ENCODE assay signal across 8 cellular contexts in the genomic region with DNA sequence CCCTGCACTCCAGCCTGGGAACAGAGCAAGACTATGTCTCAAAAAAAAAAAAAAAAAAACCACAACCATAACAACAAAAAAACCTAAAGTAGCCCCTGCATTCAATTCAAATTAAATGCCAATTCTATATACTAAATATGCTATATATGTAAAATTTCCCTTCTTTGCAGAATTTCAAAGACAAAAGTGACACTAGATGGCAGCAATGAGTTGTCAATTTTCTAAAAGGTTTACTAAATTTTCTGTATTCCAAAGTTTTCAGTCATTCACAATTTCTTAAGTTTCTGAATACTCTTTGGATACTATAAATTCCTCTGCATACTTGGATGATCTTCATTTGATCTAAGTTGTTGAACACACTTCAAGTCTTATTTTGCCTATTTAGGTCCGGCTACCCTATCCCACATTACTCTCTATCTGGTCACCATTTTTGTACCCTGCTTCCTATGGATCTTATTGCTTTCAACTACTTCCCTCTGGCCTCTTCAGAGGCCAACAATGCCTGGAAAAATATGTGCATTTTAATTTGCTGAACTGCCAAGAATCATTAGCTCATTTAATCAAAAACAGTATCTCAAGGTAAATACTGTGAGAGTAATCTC. TPM values are rescaled to one million over a fixed set of nuclear protein-coding genes. Genes with fewer than 3 reads are reported as not detected.
DNase-seq lines count a peak whose midpoint lies in the region; TF ChIP-seq lines count a peak whose summit lies in the region.

No MANE protein-coding gene starts in this region.

- H3K27ac ChIP-seq in parathyroid adenoma (no peak overlapping the region), stomach (no peak overlapping the region)
- no peak overlapping the region for H3K27ac ChIP-seq in effector memory CD4-positive, alpha-beta T cell (ENCODE audit: insufficient read depth, low read length, poor library complexity, severe bottlenecking)

- H3K27me3 ChIP-seq in parathyroid adenoma (ENCODE audit: control insufficient read depth, insufficient read depth, low read length) (no peaks in the 10 kb centered on the region), stomach (no peaks in the 10 kb centered on the region)
- no peaks in the 10 kb centered on the region for H3K27me3 ChIP-seq in effector memory CD4-positive, alpha-beta T cell (replicated peaks; ENCODE audit: control insufficient read depth, insufficient read depth, low read length, poor library complexity, severe bottlenecking)

- H3K9me3 ChIP-seq in parathyroid adenoma (ENCODE audit: control insufficient read depth, low read length) (no peaks in the 10 kb centered on the region), stomach (no peaks in the 10 kb centered on the region)
- H3K9me3 ChIP-seq in effector memory CD4-positive, alpha-beta T cell (ENCODE audit: control insufficient read depth, low read length) = no peaks in the 10 kb centered on the region

- H3K9ac ChIP-seq in parathyroid adenoma = no peak overlapping the region

- H3K36me3 ChIP-seq in parathyroid adenoma (ENCODE audit: control insufficient read depth, insufficient read depth, low read length) = no peaks in the 10 kb centered on the region
- peaks cover 17% of the 10 kb centered on the region for H3K36me3 ChIP-seq in effector memory CD4-positive, alpha-beta T cell (ENCODE audit: control insufficient read depth, insufficient read depth, low read length)
- peaks cover 4 to 73% (median 52%) of the 10 kb centered on the region in 4 donors for H3K36me3 ChIP-seq in stomach

- no peak overlapping the region for H3K4me2 ChIP-seq in parathyroid adenoma (ENCODE audit: low read length)

- TF ChIP-seq CTCF in parathyroid adenoma (IDR thresholded peaks at IDR 0.05) = peak; percentile 46
- TF ChIP-seq CTCF in stomach (IDR thresholded peaks at IDR 0.05) = peak in 2 of 7 experiments; percentile 28 to 29

- H3K4me1 ChIP-seq in parathyroid adenoma (peaks cover 6% of the 10 kb centered on the region), stomach (peaks cover 25 to 100% (median 63%) of the 10 kb centered on the region in 4 donors)
- H3K4me1 ChIP-seq in effector memory CD4-positive, alpha-beta T cell (ENCODE audit: control insufficient read depth, insufficient read depth, low read length, poor library complexity, severe bottlenecking) = peaks cover 28% of the 10 kb centered on the region

- no peak for TF ChIP-seq EP300 in stomach (IDR thresholded peaks at IDR 0.05)

- no peak overlapping the region for H2AFZ ChIP-seq in parathyroid adenoma

- H3K4me3 ChIP-seq in parathyroid adenoma (ENCODE audit: low read depth, low read length) (no peak overlapping the region), stomach (no peak overlapping the region)
- H3K4me3 ChIP-seq in effector memory CD4-positive, alpha-beta T cell (ENCODE audit: insufficient read depth, low read depth, low read length, poor library complexity, severe bottlenecking) = no peak overlapping the region

- H3K79me2 ChIP-seq in parathyroid adenoma = peaks cover 78% of the 10 kb centered on the region

- intact Hi-C loops in stomach (cut with DNase I; ENCODE audit: low total_unique reads) = no loop called here

- DNase-seq in NCI-H2227 (lab: John Stamatoyannopoulos, UW; ENCODE audit: unreplicated experiment) (peak; percentile 40), NCI-H2227 treated with DMSO at 0.1 percent for 48 hours (lab: John Stamatoyannopoulos, UW) (no peak), NCI-H1694 (lab: John Stamatoyannopoulos, UW) (peak; percentile 21), dedifferentiated amniotic fluid mesenchymal stem cell (ENCODE audit: extremely low spot score) (peak; percentile 55), stomach (no peak), NCI-H526 treated with DMSO at 0.1 percent for 48 hours (lab: John Stamatoyannopoulos, UW) (no peak)
- no peak for DNase-seq in effector memory CD4-positive, alpha-beta T cell

- TF ChIP-seq POLR2A in stomach (IDR thresholded peaks at IDR 0.05) = no peak

- 62 to 91% (median 74%) methylated on average over 1 of the region's 1 CpG for WGBS in stomach, 5 donors

RNA-seq across cellular contexts. Expression of gene HNRNPC, which starts 27.9 kb away (rescaled TPM):
- 100 to 1,000 TPM; 110 to 503 (median 282) TPM for total RNA-seq in stomach
- polyA plus RNA-seq in stomach = 100 to 1,000 TPM; 396 to 516 (median 409) TPM

RNA-seq across cellular contexts. Expression of gene RPGRIP1, which starts 38.6 kb away (rescaled TPM):
- under 1 TPM in 2 of 5 donors, not detected in 3; 0.29 to 0.58 TPM for total RNA-seq in stomach
- polyA plus RNA-seq in stomach = under 1 TPM in 2 of 3 donors, not detected in 1; 0.19 to 0.28 TPM

Comparison
In these comparisons a context has a peak if more than half of its experiments do, and no peak if none do; other contexts are left out.
1. DNase-seq: peak in NCI-H2227 (single experiment), NCI-H1694 (single experiment) and dedifferentiated amniotic fluid mesenchymal stem cell (single experiment); none in NCI-H2227 treated with DMSO at 0.1 percent for 48 hours (single experiment), effector memory CD4-positive, alpha-beta T cell (0 of 3), stomach (single experiment) and NCI-H526 treated with DMSO at 0.1 percent for 48 hours (single experiment).